Comparison of ENCODE assay signal across 1 cellular context in the genomic region with DNA sequence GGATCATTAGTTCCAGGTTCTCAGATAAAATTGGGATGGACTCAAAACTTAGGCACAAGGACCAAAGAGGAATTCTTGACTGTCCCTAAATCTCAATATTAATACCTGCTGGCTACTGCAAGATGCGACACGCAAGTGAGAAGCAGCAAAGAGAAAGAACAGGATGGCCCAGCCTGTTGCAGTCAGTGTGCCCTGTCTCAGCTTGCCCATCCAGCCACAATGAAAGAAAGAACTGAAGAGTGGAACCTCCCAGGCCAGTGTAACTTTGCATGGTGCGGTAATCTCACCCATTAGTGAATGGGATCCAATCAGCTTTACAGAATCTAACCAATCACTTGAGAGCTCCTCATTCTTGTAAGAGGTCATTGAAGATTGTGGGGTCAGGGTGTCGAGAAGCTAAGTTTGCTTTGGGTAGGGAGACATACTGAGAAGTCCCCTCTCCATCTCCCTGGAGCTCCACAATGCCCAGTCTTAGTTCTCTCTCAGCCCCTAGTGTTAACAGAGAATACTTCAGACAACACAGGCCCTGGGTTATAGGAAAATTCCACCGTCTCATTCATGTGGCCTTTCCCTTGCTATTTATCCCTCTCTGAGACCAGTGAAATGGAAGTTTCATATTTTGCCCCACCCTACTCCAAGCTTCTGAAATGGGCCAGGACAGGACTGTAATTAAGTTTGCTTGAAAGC.
TF ChIP-seq lines count a peak whose summit lies in the region.

No MANE protein-coding gene starts in this region.

TF ChIP-seq in WTC11, 78 proteins besides CTCF, POLR2A, EP300 and RAD21 (continued from another document):
- TF ChIP-seq, protein P1, sequence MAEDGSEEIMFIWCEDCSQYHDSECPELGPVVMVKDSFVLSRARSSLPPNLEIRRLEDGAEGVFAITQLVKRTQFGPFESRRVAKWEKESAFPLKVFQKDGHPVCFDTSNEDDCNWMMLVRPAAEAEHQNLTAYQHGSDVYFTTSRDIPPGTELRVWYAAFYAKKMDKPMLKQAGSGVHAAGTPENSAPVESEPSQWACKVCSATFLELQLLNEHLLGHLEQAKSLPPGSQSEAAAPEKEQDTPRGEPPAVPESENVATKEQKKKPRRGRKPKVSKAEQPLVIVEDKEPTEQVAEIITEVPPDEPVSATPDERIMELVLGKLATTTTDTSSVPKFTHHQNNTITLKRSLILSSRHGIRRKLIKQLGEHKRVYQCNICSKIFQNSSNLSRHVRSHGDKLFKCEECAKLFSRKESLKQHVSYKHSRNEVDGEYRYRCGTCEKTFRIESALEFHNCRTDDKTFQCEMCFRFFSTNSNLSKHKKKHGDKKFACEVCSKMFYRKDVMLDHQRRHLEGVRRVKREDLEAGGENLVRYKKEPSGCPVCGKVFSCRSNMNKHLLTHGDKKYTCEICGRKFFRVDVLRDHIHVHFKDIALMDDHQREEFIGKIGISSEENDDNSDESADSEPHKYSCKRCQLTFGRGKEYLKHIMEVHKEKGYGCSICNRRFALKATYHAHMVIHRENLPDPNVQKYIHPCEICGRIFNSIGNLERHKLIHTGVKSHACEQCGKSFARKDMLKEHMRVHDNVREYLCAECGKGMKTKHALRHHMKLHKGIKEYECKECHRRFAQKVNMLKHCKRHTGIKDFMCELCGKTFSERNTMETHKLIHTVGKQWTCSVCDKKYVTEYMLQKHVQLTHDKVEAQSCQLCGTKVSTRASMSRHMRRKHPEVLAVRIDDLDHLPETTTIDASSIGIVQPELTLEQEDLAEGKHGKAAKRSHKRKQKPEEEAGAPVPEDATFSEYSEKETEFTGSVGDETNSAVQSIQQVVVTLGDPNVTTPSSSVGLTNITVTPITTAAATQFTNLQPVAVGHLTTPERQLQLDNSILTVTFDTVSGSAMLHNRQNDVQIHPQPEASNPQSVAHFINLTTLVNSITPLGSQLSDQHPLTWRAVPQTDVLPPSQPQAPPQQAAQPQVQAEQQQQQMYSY (CRISPR knock-in tag; IDR thresholded peaks at IDR 0.05) = no peak
- TF ChIP-seq EMX1 (CRISPR knock-in tag; IDR thresholded peaks at IDR 0.05) = no peak
- TF ChIP-seq ZNF423 (CRISPR knock-in tag; IDR thresholded peaks at IDR 0.05) = no peak
- no peak for TF ChIP-seq TEAD1 (CRISPR knock-in tag; IDR thresholded peaks at IDR 0.05)
- TF ChIP-seq, protein P2, sequence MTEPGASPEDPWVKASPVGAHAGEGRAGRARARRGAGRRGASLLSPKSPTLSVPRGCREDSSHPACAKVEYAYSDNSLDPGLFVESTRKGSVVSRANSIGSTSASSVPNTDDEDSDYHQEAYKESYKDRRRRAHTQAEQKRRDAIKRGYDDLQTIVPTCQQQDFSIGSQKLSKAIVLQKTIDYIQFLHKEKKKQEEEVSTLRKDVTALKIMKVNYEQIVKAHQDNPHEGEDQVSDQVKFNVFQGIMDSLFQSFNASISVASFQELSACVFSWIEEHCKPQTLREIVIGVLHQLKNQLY (CRISPR knock-in tag; IDR thresholded peaks at IDR 0.05) = no peak
